ENCODE assay signal across 14 cellular contexts in the genomic region with DNA sequence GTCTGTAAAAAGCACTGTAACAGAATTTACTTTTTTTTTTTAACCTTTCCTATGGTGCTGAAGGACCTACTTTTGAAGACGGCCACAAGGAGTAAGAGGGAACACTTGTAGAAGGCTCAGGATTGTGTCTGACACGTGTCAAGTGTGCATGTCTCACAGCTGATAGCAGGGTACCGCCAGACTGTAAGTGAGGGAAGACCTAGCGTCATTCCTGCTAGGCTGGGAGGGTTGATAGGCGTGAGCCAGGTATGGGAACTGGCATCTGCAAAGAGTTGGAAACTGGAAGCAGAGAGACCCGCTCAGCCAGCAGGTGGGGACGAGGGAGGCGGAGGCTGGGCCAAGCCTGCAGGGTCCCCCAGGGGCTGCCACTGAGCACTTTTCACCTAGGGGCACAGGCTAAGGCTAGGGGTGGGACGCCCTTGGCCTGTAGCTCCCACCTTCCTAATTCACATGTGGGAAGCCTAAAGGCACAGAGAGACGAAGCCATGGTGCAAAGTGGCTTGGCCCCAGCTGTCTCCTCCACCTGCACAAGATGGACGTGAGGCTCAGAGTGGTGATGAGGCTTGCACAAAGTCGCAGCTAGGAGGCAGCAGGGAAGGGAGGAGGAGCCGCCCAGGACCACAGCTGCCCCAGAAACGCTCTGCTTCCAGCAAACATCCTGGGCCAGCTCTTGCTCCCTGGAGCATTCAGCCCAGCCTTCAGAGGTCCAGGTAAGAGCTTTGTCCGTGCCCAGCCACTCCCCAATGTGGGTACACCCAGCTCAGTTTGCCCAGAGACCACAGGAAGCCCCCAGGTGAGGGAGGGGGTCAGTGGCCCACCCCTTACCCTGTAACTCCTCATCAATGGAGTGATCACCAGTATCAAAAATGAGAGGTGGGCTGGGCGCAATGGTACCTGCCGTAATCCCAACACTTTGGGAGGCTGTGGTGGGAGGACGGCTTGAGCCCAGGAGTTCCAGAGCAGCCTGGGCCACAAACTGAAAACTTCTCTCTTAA. TPM values are rescaled to one million over a fixed set of nuclear protein-coding genes. Genes with fewer than 3 reads are reported as not detected.
DNase-seq lines count a peak whose midpoint lies in the region; ATAC-seq and TF ChIP-seq lines count a peak whose summit lies in the region.
"Had no signal": no experiment of that assay in that cellular context is flagged by ENCODE, and none has a peak within 500 bp of the region (broad histone marks: within the 10 kb centered on the region; RNA-seq: fewer than 3 reads in every experiment).

No MANE protein-coding gene starts in this region.

- peaks cover 82% of the 10 kb centered on the region for H3K36me3 Mint-ChIP-seq in central memory CD8-positive, alpha-beta T cell (ENCODE audit: insufficient read depth)

- H3K27ac Mint-ChIP-seq in central memory CD8-positive, alpha-beta T cell (ENCODE audit: low read depth): peak overlapping the region; percentile 62

- no peak for ATAC-seq in central memory CD8-positive, alpha-beta T cell (replicated peaks; ENCODE audit: extremely low read depth, poor library complexity, severe bottlenecking)
- no peak for ATAC-seq in GM21786 (IDR thresholded peaks at IDR 0.05; ENCODE audit: unreplicated experiment)
- ATAC-seq: left lobe of liver had no signal

- TF ChIP-seq CTCF in cardiac muscle cell (IDR thresholded peaks at IDR 0.05; ENCODE audit: low read depth, low read length): no peak
- TF ChIP-seq CTCF in right atrium auricular region (IDR thresholded peaks at IDR 0.05): no peak

- peaks cover 11% of the 10 kb centered on the region for H3K4me1 Mint-ChIP-seq in central memory CD8-positive, alpha-beta T cell

- no peak overlapping the region for H3K4me3 Mint-ChIP-seq in central memory CD8-positive, alpha-beta T cell

- H3K4me3 ChIP-seq in cardiac muscle cell (no peak overlapping the region), right atrium auricular region (no peak overlapping the region)
- H3K4me3 ChIP-seq: right lobe of liver had no signal

- H3K4me1 ChIP-seq in cardiac muscle cell (ENCODE audit: low read depth): peaks cover 68% of the 10 kb centered on the region
- peaks cover 0 to 50% of the 10 kb centered on the region in 2 donors for H3K4me1 ChIP-seq in right atrium auricular region
- H3K4me1 ChIP-seq: right lobe of liver had no signal

- H3K36me3 ChIP-seq in cardiac muscle cell: no peaks in the 10 kb centered on the region
- peaks cover 8% of the 10 kb centered on the region for H3K36me3 ChIP-seq in right atrium auricular region

- DNase-seq in cardiac muscle cell (ENCODE audit: low read depth in 1 of 2, low spot score in 1 of 2): no peak
- no peak for DNase-seq in right atrium auricular region (ENCODE audit: low spot score)
- DNase-seq in central memory CD8-positive, alpha-beta T cell (ENCODE audit: low spot score in 2 of 2): no peak
- DNase-seq in left kidney (ENCODE audit: low read depth, low spot score): peak; percentile 53
- DNase-seq in hypothalamus (lab: John Stamatoyannopoulos, UW): no peak
- DNase-seq in NCI-H146 treated with DMSO at 0.1 percent for 48 hours (lab: John Stamatoyannopoulos, UW; ENCODE audit: unreplicated experiment): no peak
- DNase-seq in caudate nucleus (lab: John Stamatoyannopoulos, UW): no peak
- DNase-seq: ACHN; aorta; naive B cell; stimulated activated CD4-positive, alpha-beta T cell treated with anti-CD3 and anti-CD28 coated beads, Interleukin-4, amount 100 ng/mL, for 4 hours had no signal

- H3K27ac ChIP-seq in cardiac muscle cell (peak overlapping the region; percentile 26), right atrium auricular region (no peak overlapping the region), caudate nucleus (ENCODE audit: low read depth, low read length) (no peak overlapping the region)
- H3K27ac ChIP-seq: right lobe of liver had no signal

- H3K9me3 ChIP-seq in cardiac muscle cell (ENCODE audit: low read depth) (no peaks in the 10 kb centered on the region), right atrium auricular region (no peaks in the 10 kb centered on the region)
- H3K9me3 ChIP-seq: right lobe of liver had no signal

- H3K27me3 ChIP-seq in cardiac muscle cell (no peaks in the 10 kb centered on the region), right atrium auricular region (no peaks in the 10 kb centered on the region)
- H3K27me3 ChIP-seq: right lobe of liver had no signal

- H3K9me3 Mint-ChIP-seq in central memory CD8-positive, alpha-beta T cell: no peaks in the 10 kb centered on the region
- H3K9me3 Mint-ChIP-seq: naive B cell had no signal

- no peaks in the 10 kb centered on the region for H3K27me3 Mint-ChIP-seq in central memory CD8-positive, alpha-beta T cell
- H3K27me3 Mint-ChIP-seq: naive B cell had no signal

RNA-seq across cellular contexts. Expression of a gene that starts 18.9 kb away (rescaled TPM):
- 23.3 and 33.3 TPM in 2 replicates for total RNA-seq in cardiac muscle cell
- polyA plus RNA-seq in cardiac muscle cell: 18.9 and 30.5 TPM in 2 replicates
- 10 to 100 TPM; 17.9 to 39.0 TPM for total RNA-seq in right atrium auricular region

RNA-seq across cellular contexts. Expression of a gene that starts 25.8 kb away (rescaled TPM):
- total RNA-seq in cardiac muscle cell (33.0 and 66.5 TPM in 2 replicates), right atrium auricular region (10 to 100 TPM; 10.3 TPM)
- 54.2 and 62.1 TPM in 2 replicates for polyA plus RNA-seq in cardiac muscle cell

RNA-seq across cellular contexts. Expression of a gene that starts 35.1 kb away (rescaled TPM):
- total RNA-seq in cardiac muscle cell (62.1 and 70.7 TPM in 2 replicates), right atrium auricular region (10 to 100 TPM; 47.6 to 50.5 TPM)
- polyA plus RNA-seq in cardiac muscle cell: 60.5 and 70.8 TPM in 2 replicates

RNA-seq across cellular contexts. Expression of a gene that starts 39.4 kb away (rescaled TPM):
- 65.1 and 72.5 TPM in 2 replicates for total RNA-seq in cardiac muscle cell
- 71.8 and 82.8 TPM in 2 replicates for polyA plus RNA-seq in cardiac muscle cell
- 10 to 100 TPM; 54.6 to 85.7 TPM for total RNA-seq in right atrium auricular region
